Comparison of ENCODE assay signal across 8 cellular contexts in the genomic region with DNA sequence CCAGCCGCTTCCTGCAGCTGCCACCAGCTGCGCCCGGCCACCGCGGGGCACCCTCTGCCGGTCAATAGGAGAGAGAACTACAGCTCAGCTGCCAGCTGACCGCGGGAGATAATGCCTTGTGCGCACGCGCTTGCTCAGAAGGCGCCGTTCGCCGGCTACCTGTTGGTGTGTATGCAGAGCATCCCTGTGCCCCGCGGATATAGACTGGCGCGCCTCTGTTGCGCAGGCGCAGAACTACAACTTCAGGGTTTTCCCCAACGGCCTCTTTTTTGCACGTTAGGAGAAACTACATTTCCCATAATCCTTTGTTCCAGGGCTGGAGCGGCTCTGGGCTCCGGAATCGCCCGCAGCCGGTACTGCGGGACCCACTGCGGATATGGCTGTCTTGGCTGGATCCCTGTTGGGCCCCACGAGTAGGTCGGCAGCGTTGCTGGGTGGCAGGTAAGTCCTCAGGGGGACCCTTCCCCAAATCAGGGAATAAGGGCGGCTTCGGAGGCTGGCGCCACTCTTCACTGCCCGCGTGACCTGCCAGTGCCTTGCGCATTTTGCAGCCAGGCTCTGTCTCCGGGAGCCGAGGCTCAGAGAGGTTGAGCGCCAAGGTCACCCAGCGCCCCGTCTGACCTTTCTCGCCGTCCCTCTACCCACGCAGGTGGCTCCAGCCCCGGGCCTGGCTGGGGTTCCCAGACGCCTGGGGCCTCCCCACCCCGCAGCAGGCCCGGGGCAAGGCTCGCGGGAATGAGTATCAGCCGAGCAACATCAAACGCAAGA. TPM values are rescaled to one million over a fixed set of nuclear protein-coding genes. Genes with fewer than 3 reads are reported as not detected.
DNase-seq lines count a peak whose midpoint lies in the region; ATAC-seq lines count a peak whose summit lies in the region.

Gene MRPL34 (plus strand): TSS at position 356 of the 768 bp plus-strand sequence. CDS start 21 bp downstream, at position 377.

- H3K36me3 Mint-ChIP-seq in IgD-negative memory B cell: no peaks in the 10 kb centered on the region

- peak within 1 kb of the TSS; percentile 81 for H3K27ac ChIP-seq in epithelial cell of prostate

- H3K4me1 Mint-ChIP-seq in IgD-negative memory B cell: peaks cover 34 to 39% (median 38%) of the 10 kb centered on the region in 3 donors

- peak within 1 kb of the TSS; percentile 90 to 100 (median 95) for H3K4me3 Mint-ChIP-seq in IgD-negative memory B cell

- peak; percentile 52 for ATAC-seq in GM21528 (IDR thresholded peaks at IDR 0.05; ENCODE audit: low FRiP score, unreplicated experiment)

- no peaks in the 10 kb centered on the region for H3K9me3 Mint-ChIP-seq in IgD-negative memory B cell

- H3K27ac Mint-ChIP-seq in IgD-negative memory B cell: peak within 1 kb of the TSS; percentile 92 to 97 (median 92)

- DNase-seq in DMS114 treated with DMSO at 0.1 percent for 48 hours (lab: John Stamatoyannopoulos, UW; ENCODE audit: unreplicated experiment): peak; percentile 98
- DNase-seq in OCI-M2 (lab: John Stamatoyannopoulos, UW; ENCODE audit: unreplicated experiment): peak; percentile 99
- DNase-seq in activated T-cell treated with anti-CD3 and anti-CD28 coated beads for 48 hours (ENCODE audit: low read depth): peak; percentile 92
- peak; percentile 98 for DNase-seq in epithelial cell of prostate (ENCODE audit: low read depth, low spot score)
- peak; percentile 98 for DNase-seq in mucosa of gallbladder (ENCODE audit: low spot score)
- DNase-seq in stimulated activated CD8-positive, alpha-beta memory T cell treated with anti-CD3 and anti-CD28 coated beads, Interleukin-4, amount 100 ng/mL, for 48 hours: peak; percentile 96

- H3K27me3 Mint-ChIP-seq in IgD-negative memory B cell: no peaks in the 10 kb centered on the region

RNA-seq across cellular contexts. Expression of gene MRPL34, which starts in this region (rescaled TPM):
- 218 TPM for polyA plus RNA-seq in IgD-negative memory B cell
- 102 TPM for total RNA-seq in mucosa of gallbladder

Comparison
In these comparisons a context has a peak if more than half of its experiments do, and no peak if none do; other contexts are left out.
1. Peak in every context shown above with its lines: DNase-seq, ATAC-seq and H3K27ac ChIP-seq.